ENCODE assay signal across 8 cellular contexts in the genomic region with DNA sequence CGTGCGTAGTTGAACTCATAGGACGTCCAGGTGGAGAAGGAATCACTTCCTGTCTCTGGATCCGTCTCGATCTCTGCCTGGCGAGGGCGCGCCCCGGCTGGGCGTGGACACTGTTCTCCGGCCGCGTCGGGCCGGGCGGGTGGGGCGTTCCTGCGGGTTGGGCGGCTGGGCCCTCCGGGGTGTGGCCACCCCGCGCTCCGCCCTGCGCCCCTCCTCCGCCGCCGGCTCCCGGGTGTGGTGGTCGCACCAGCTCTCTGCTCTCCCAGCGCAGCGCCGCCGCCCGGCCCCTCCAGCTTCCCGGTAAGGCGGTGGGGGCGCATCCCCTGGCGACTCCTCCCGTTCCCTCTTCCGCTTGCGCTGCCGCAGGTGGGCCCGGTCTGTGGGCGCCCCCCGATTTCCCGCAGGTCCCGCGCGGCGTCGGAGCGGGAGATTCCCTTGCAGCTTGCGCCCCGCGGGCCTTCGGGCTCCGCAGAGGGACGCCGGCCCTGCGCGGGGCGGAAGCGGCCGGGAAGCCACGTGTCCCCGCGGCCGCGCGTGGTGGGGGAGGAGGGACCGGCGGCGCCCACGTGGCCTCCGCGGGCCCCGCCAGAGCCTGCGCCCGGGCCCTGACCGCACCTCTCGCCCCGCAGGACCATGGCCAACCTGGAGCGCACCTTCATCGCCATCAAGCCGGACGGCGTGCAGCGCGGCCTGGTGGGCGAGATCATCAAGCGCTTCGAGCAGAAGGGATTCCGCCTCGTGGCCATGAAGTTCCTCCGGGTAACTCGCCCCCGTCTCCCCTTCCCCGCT. TPM values are rescaled to one million over a fixed set of nuclear protein-coding genes. Genes with fewer than 3 reads are reported as not detected.
DNase-seq lines count a peak whose midpoint lies in the region; ATAC-seq and TF ChIP-seq lines count a peak whose summit lies in the region.

Gene NME2, plus strand, starts transcription at position 214 of the 789 bp plus-strand sequence. Its CDS starts 420 bp downstream, at position 634.

- peaks cover 30% of the 10 kb centered on the region for H3K4me1 Mint-ChIP-seq in MCF 10A (ENCODE audit: insufficient read depth, unreplicated experiment)

- DNase-seq in NCI-H187 (lab: John Stamatoyannopoulos, UW) = peak; percentile 42 to 72
- no peak for DNase-seq in NCI-H187 treated with DMSO at 0.1 percent for 48 hours (lab: John Stamatoyannopoulos, UW)
- peak; percentile 50 for DNase-seq in NCI-H1694 (lab: John Stamatoyannopoulos, UW)
- DNase-seq in UCSD-AML1 (lab: John Stamatoyannopoulos, UW; ENCODE audit: unreplicated experiment) = peak; percentile 88
- DNase-seq in MCF 10A (ENCODE audit: unreplicated experiment) = peak; percentile 91

- H3K36me3 Mint-ChIP-seq in MCF 10A (ENCODE audit: insufficient read depth, unreplicated experiment) = peaks cover 78% of the 10 kb centered on the region

- intact Hi-C loops in MCF 10A (cut with micrococcal nuclease) = loop anchor here (2.0 kb wide), 1 partner anchor 94 kb away; the partner anchor contains the start of genes MBTD1 and UTP18

- H3K9me3 Mint-ChIP-seq in MCF 10A (ENCODE audit: unreplicated experiment) = no peaks in the 10 kb centered on the region

- H3K27ac ChIP-seq in iPS-18a (ENCODE audit: low read length) (no peak within 1 kb of the TSS), skeletal muscle tissue (ENCODE audit: low read depth, low read length) (peak within 1 kb of the TSS; percentile 94)

- H3K27me3 Mint-ChIP-seq in MCF 10A (ENCODE audit: insufficient read depth, unreplicated experiment) = no peaks in the 10 kb centered on the region

- ATAC-seq in HG02840 (IDR thresholded peaks at IDR 0.05; ENCODE audit: low FRiP score, unreplicated experiment) = peak; percentile 86

- H3K4me3 Mint-ChIP-seq in MCF 10A (ENCODE audit: unreplicated experiment) = peak within 1 kb of the TSS; percentile 99

- CTCF ChIA-PET in MCF 10A (lab: Yijun Ruan, JAX) = interaction anchor here (0.7 kb wide), 2 partner anchors 617 to 1496 kb away, joined by 4 to 5 read pairs; no protein-coding TSS in a partner anchor

- H3K27me3 ChIP-seq in iPS-18a (ENCODE audit: control insufficient read depth, insufficient read depth, low read length) (no peaks in the 10 kb centered on the region), skeletal muscle tissue (ENCODE audit: control insufficient read depth in 3 of 3, insufficient read depth in 3 of 3, low read length in 3 of 3) (no peaks in the 10 kb centered on the region)

- H3K9me3 ChIP-seq in iPS-18a (ENCODE audit: control insufficient read depth, low read depth, low read length) = no peaks in the 10 kb centered on the region
- no peaks in the 10 kb centered on the region for H3K9me3 ChIP-seq in skeletal muscle tissue (ENCODE audit: control insufficient read depth in 3 of 3, low read length in 3 of 3)

- no TSS peak for BruUV-seq in MCF 10A (replicated peaks; lab: Mats Ljungman, UMichigan)

- peak within 1 kb of the TSS; percentile 100 for H3K27ac Mint-ChIP-seq in MCF 10A (ENCODE audit: low read depth, unreplicated experiment)

- H3K36me3 ChIP-seq in iPS-18a (ENCODE audit: control insufficient read depth, low read depth, low read length) (peaks cover 55% of the 10 kb centered on the region), skeletal muscle tissue (ENCODE audit: control insufficient read depth in 3 of 3, insufficient read depth in 3 of 3, low read length in 3 of 3) (peaks cover 14 to 32% (median 29%) of the 10 kb centered on the region in 3 donors)

- peak within 1 kb of the TSS; percentile 75 for H3K4me3 ChIP-seq in iPS-18a (ENCODE audit: low read length)
- peak within 1 kb of the TSS; percentile 90 to 96 (median 93) for H3K4me3 ChIP-seq in skeletal muscle tissue (ENCODE audit: low read length in 3 of 3)

- peak within 1 kb of the TSS; percentile 80 for H3K9ac ChIP-seq in iPS-18a (ENCODE audit: low read length)
- H3K9ac ChIP-seq in skeletal muscle tissue (ENCODE audit: low read depth in 1 of 3, low read length in 3 of 3) = peak within 1 kb of the TSS; percentile 91 to 94 (median 92)

- POLR2A ChIA-PET in MCF 10A (lab: Yijun Ruan, JAX) = interaction anchor here (0.5 to 2.6 kb wide), 14 partner anchors 10 to 1888 kb away, joined by 3 to 58 read pairs (median 5); partner anchors contain the start of genes MBTD1, NME1, SPAG9 and TOB1

- H3K4me1 ChIP-seq in iPS-18a (ENCODE audit: control insufficient read depth, low read depth, low read length) (no peaks in the 10 kb centered on the region), skeletal muscle tissue (ENCODE audit: control insufficient read depth in 3 of 3, insufficient read depth in 3 of 3, low read length in 3 of 3) (peaks cover 10 to 17% (median 15%) of the 10 kb centered on the region in 3 donors)

- TF ChIP-seq CTCF in MCF 10A (IDR thresholded peaks at IDR 0.05; ENCODE audit: unreplicated experiment) = no peak

RNA-seq across cellular contexts. Expression of gene NME2, which starts in this region (rescaled TPM):
- total RNA-seq in MCF 10A (2022) = 1,004 and 1,033 TPM in 2 replicates
- 240 TPM for total RNA-seq in skeletal muscle tissue
